Comparison of ENCODE assay signal across 1 cellular context in genomic region chr11:77994434-77995362, GRCh38.
A peak's percentile ranks its signal among the peaks of the same experiment; 100 is the strongest.
TF ChIP-seq lines count a peak whose summit lies in the region.

TSS of gene INTS4 (minus strand) at chr11:77994668. CDS start at chr11:77994643, 25 bp downstream.

TF ChIP-seq in K562, 482 proteins besides CTCF, POLR2A, EP300 and RAD21 (continued from another document and continues in another):
- TF ChIP-seq, protein P1, sequence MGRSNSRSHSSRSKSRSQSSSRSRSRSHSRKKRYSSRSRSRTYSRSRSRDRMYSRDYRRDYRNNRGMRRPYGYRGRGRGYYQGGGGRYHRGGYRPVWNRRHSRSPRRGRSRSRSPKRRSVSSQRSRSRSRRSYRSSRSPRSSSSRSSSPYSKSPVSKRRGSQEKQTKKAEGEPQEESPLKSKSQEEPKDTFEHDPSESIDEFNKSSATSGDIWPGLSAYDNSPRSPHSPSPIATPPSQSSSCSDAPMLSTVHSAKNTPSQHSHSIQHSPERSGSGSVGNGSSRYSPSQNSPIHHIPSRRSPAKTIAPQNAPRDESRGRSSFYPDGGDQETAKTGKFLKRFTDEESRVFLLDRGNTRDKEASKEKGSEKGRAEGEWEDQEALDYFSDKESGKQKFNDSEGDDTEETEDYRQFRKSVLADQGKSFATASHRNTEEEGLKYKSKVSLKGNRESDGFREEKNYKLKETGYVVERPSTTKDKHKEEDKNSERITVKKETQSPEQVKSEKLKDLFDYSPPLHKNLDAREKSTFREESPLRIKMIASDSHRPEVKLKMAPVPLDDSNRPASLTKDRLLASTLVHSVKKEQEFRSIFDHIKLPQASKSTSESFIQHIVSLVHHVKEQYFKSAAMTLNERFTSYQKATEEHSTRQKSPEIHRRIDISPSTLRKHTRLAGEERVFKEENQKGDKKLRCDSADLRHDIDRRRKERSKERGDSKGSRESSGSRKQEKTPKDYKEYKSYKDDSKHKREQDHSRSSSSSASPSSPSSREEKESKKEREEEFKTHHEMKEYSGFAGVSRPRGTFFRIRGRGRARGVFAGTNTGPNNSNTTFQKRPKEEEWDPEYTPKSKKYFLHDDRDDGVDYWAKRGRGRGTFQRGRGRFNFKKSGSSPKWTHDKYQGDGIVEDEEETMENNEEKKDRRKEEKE (IDR thresholded peaks at IDR 0.05; ENCODE audit: borderline replicate concordance in 1 of 2, control insufficient read depth in 1 of 2, low read depth in 2 of 2, low read length in 1 of 2), result peak in 1 of 2 experiments; percentile 72; a peak in 1 of 4 replicates
- TF ChIP-seq SREBF1 (IDR thresholded peaks at IDR 0.05; ENCODE audit: borderline replicate concordance, low read depth, low read length), result peak; percentile 44; the same call in 1 of the 2 replicates
- TF ChIP-seq STAT5A (IDR thresholded peaks at IDR 0.05; ENCODE audit: borderline replicate concordance, low read length), result no peak
- peak; percentile 27 for TF ChIP-seq KDM5B (IDR thresholded peaks at IDR 0.05; ENCODE audit: insufficient replicate concordance, low read depth, low read length)
- TF ChIP-seq, protein P2, sequence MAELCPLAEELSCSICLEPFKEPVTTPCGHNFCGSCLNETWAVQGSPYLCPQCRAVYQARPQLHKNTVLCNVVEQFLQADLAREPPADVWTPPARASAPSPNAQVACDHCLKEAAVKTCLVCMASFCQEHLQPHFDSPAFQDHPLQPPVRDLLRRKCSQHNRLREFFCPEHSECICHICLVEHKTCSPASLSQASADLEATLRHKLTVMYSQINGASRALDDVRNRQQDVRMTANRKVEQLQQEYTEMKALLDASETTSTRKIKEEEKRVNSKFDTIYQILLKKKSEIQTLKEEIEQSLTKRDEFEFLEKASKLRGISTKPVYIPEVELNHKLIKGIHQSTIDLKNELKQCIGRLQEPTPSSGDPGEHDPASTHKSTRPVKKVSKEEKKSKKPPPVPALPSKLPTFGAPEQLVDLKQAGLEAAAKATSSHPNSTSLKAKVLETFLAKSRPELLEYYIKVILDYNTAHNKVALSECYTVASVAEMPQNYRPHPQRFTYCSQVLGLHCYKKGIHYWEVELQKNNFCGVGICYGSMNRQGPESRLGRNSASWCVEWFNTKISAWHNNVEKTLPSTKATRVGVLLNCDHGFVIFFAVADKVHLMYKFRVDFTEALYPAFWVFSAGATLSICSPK (IDR thresholded peaks at IDR 0.05; ENCODE audit: borderline replicate concordance), result no peak
- no peak for TF ChIP-seq NCOA6 (IDR thresholded peaks at IDR 0.05)
- TF ChIP-seq CUX1 (CRISPR knock-in tag; IDR thresholded peaks at IDR 0.05), result no peak
- TF ChIP-seq, protein P3, sequence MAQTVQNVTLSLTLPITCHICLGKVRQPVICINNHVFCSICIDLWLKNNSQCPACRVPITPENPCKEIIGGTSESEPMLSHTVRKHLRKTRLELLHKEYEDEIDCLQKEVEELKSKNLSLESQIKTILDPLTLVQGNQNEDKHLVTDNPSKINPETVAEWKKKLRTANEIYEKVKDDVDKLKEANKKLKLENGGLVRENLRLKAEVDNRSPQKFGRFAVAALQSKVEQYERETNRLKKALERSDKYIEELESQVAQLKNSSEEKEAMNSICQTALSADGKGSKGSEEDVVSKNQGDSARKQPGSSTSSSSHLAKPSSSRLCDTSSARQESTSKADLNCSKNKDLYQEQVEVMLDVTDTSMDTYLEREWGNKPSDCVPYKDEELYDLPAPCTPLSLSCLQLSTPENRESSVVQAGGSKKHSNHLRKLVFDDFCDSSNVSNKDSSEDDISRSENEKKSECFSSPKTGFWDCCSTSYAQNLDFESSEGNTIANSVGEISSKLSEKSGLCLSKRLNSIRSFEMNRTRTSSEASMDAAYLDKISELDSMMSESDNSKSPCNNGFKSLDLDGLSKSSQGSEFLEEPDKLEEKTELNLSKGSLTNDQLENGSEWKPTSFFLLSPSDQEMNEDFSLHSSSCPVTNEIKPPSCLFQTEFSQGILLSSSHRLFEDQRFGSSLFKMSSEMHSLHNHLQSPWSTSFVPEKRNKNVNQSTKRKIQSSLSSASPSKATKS (CRISPR knock-in tag; IDR thresholded peaks at IDR 0.05), result no peak
- peak; percentile 82 for TF ChIP-seq PHF20 (IDR thresholded peaks at IDR 0.05; ENCODE audit: partially characterized antibody)
- TF ChIP-seq, protein P4, sequence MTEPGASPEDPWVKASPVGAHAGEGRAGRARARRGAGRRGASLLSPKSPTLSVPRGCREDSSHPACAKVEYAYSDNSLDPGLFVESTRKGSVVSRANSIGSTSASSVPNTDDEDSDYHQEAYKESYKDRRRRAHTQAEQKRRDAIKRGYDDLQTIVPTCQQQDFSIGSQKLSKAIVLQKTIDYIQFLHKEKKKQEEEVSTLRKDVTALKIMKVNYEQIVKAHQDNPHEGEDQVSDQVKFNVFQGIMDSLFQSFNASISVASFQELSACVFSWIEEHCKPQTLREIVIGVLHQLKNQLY (CRISPR knock-in tag; conservative IDR thresholded peaks at IDR 0.05), result no peak
- peak; percentile 52; the same call in 1 of the 2 replicates for TF ChIP-seq KLF6 (CRISPR knock-in tag; IDR thresholded peaks at IDR 0.05; ENCODE audit: borderline replicate concordance)
- no peak for TF ChIP-seq POLR3A (IDR thresholded peaks at IDR 0.05; ENCODE audit: borderline replicate concordance, extremely low read depth, insufficient read depth, insufficient read length)
- TF ChIP-seq ZNF263 (CRISPR knock-in tag; IDR thresholded peaks at IDR 0.05; ENCODE audit: borderline replicate concordance), result no peak
- TF ChIP-seq MBD2 (IDR thresholded peaks at IDR 0.05; ENCODE audit: borderline replicate concordance, low read depth), result peak; percentile 93
- no peak for TF ChIP-seq RUNX1 (IDR thresholded peaks at IDR 0.05; ENCODE audit: low read depth)
- TF ChIP-seq, protein P5, sequence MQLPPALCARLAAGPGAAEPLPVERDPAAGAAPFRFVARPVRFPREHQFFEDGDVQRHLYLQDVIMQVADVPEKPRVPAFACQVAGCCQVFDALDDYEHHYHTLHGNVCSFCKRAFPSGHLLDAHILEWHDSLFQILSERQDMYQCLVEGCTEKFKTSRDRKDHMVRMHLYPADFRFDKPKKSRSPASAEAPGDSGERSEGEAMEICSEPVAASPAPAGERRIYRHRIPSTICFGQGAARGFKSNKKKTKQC (CRISPR knock-in tag; IDR thresholded peaks at IDR 0.05), result no peak
- TF ChIP-seq MGA (IDR thresholded peaks at IDR 0.05), result peak; percentile 71
- no peak for TF ChIP-seq RBM14 (IDR thresholded peaks at IDR 0.05; ENCODE audit: borderline replicate concordance, insufficient read depth, low read depth, low read length)
- no peak for TF ChIP-seq FOXA1 (IDR thresholded peaks at IDR 0.05; ENCODE audit: borderline replicate concordance)
- TF ChIP-seq ZC3H11A (IDR thresholded peaks at IDR 0.05; ENCODE audit: low read depth, low read length), result no peak
- TF ChIP-seq DNMT1 (IDR thresholded peaks at IDR 0.05), result no peak
- TF ChIP-seq POLR2G (IDR thresholded peaks at IDR 0.05; ENCODE audit: low read depth, low read length), result peak; percentile 87
- no peak for TF ChIP-seq ETV6 (IDR thresholded peaks at IDR 0.05; ENCODE audit: borderline replicate concordance in 1 of 2, low read depth in 2 of 2, low read length in 1 of 2)
- no peak for TF ChIP-seq ETV6 (CRISPR knock-in tag; IDR thresholded peaks at IDR 0.05; ENCODE audit: borderline replicate concordance)
- TF ChIP-seq ZNF408 (CRISPR knock-in tag; IDR thresholded peaks at IDR 0.05; ENCODE audit: low read depth), result no peak
- peak; percentile 94 for TF ChIP-seq ELF1 (tag; IDR thresholded peaks at IDR 0.05)
- TF ChIP-seq ZNF274 (IDR thresholded peaks at IDR 0.05; ENCODE audit: borderline replicate concordance, low read depth, low read length), result no peak
- TF ChIP-seq ZNF444 (CRISPR knock-in tag; IDR thresholded peaks at IDR 0.05), result no peak
- TF ChIP-seq FIP1L1 (IDR thresholded peaks at IDR 0.05; ENCODE audit: low read depth, low read length, poor library complexity, severe bottlenecking), result no peak
